Comparison of ENCODE assay signal across 13 cellular contexts in genomic region chr15:72179950-72180581, GRCh38. TPM values are rescaled to one million over a fixed set of nuclear protein-coding genes. Genes with fewer than 3 reads are reported as not detected.
DNase-seq lines count a peak whose midpoint lies in the region; ATAC-seq, FAIRE-seq and TF ChIP-seq lines count a peak whose summit lies in the region.
"Had no signal": no experiment of that assay in that cellular context is flagged by ENCODE, and none has a peak within 500 bp of the region (broad histone marks: within the 10 kb centered on the region; RNA-seq: fewer than 3 reads in every experiment).

No MANE protein-coding gene starts in this region.

- H2AFZ ChIP-seq in HepG2 (ENCODE audit: low read length) = peak overlapping the region; percentile 7
- H2AFZ ChIP-seq: GM23248 had no signal

- H3K4me3 ChIP-seq in HepG2 (replicated peaks in 1 of 3; ENCODE audit: insufficient read depth in 1 of 3, low read depth in 2 of 3, low read length in 3 of 3) (peak overlapping the region in 1 of 3 experiments; percentile 54; a peak in 3 of 6 replicates), right lobe of liver (no peak overlapping the region), aorta (ENCODE audit: low read length in 2 of 2) (no peak overlapping the region)
- H3K4me3 ChIP-seq: GM23248 had no signal

- FAIRE-seq in HepG2 (lab: Jason Lieb, UNC) = no peak

- CTCF ChIA-PET in HepG2 (lab: Yijun Ruan, JAX; ENCODE audit: low intra/inter-chr PET ratio, low total read pairs) = no interaction called here

- H3K27ac ChIP-seq in HepG2 (ENCODE audit: extremely low read length, insufficient read depth, low read length) = peak overlapping the region; percentile 27
- H3K27ac ChIP-seq in right lobe of liver = no peak overlapping the region
- peak overlapping the region; percentile 2 to 60 for H3K27ac ChIP-seq in aorta (ENCODE audit: low read depth in 1 of 2, low read length in 2 of 2)
- H3K27ac ChIP-seq: GM23248 had no signal

- H3K9ac ChIP-seq in HepG2 (ENCODE audit: insufficient read depth, low read depth, low read length) = peak overlapping the region; percentile 44; the same call in 1 of the 2 replicates
- H3K9ac ChIP-seq: GM23248 had no signal

- POLR2A ChIA-PET in HepG2 (lab: Yijun Ruan, JAX) = no interaction called here

- WGBS in HepG2 (ENCODE audit: low lambda C conversion rate) = 0% methylated on average over 4 of the region's 16 CpGs
- WGBS in right lobe of liver (ENCODE audit: insufficient coverage, low coverage, low lambda C conversion rate, missing lambda C conversion rate) = 39% methylated on average over 4 of the region's 16 CpGs
- 5 to 8% methylated on average over 16 of the region's 16 CpGs for WGBS in aorta, 2 donors

- H3K9me3 ChIP-seq in HepG2 (ENCODE audit: low read length) = no peaks in the 10 kb centered on the region
- no peaks in the 10 kb centered on the region for H3K9me3 ChIP-seq in right lobe of liver
- no peaks in the 10 kb centered on the region for H3K9me3 ChIP-seq in aorta (ENCODE audit: control insufficient read depth, low read length)

- ATAC-seq in HepG2 = peak; percentile 52
- ATAC-seq in right lobe of liver = no peak
- peak; percentile 65 for ATAC-seq in aorta (ENCODE audit: low FRiP score)
- ATAC-seq in HG03175 (IDR thresholded peaks at IDR 0.05; ENCODE audit: unreplicated experiment) = no peak
- no peak for ATAC-seq in GM18858 (IDR thresholded peaks at IDR 0.05; ENCODE audit: unreplicated experiment)
- ATAC-seq: activated CD8-positive, alpha-beta memory T cell treated with anti-CD3 and anti-CD28 coated beads, Interleukin-2, amount 10 ng/mL, durations not matched to agents 7 days and 5 days; naive thymus-derived CD4-positive, alpha-beta T cell had no signal

- no peaks in the 10 kb centered on the region for H4K20me1 ChIP-seq in HepG2 (ENCODE audit: insufficient read depth, low read length)

- in situ Hi-C loops in HepG2 (cut with HindIII; ENCODE audit: extremely low pct_ligation_motif_present, low pct_unique_long_range_greater_than_20kb) = no loop called here

- H3K27me3 ChIP-seq in HepG2 (ENCODE audit: control insufficient read depth in 1 of 2, insufficient read depth in 2 of 2, low read length in 2 of 2) (peaks cover 3 to 39% of the 10 kb centered on the region in 2 experiments; a peak in 4 of 5 replicates), right lobe of liver (peaks cover 0 to 12% of the 10 kb centered on the region in 2 donors), aorta (ENCODE audit: control insufficient read depth in 1 of 2, insufficient read depth in 2 of 2, low read length in 1 of 2) (no peaks in the 10 kb centered on the region)

- H3K36me3 ChIP-seq in HepG2 (replicated peaks in 1 of 2; ENCODE audit: control insufficient read depth in 1 of 2, insufficient read depth in 2 of 2, low read length in 2 of 2) = no peaks in the 10 kb centered on the region
- H3K36me3 ChIP-seq in right lobe of liver = no peaks in the 10 kb centered on the region
- no peaks in the 10 kb centered on the region for H3K36me3 ChIP-seq in aorta (ENCODE audit: control insufficient read depth in 1 of 2, insufficient read depth in 2 of 2, low read length in 1 of 2)

- peak; percentile 54 for TF ChIP-seq CTCF in HepG2 (CRISPR knock-in tag; IDR thresholded peaks at IDR 0.05)
- no peak for TF ChIP-seq CTCF in right lobe of liver (IDR thresholded peaks at IDR 0.05)

- TF ChIP-seq RAD21 in HepG2 (CRISPR knock-in tag; IDR thresholded peaks at IDR 0.05) = no peak

- TF ChIP-seq EP300 in HepG2 (IDR thresholded peaks at IDR 0.05; ENCODE audit: low read depth in 2 of 2, low read length in 2 of 2) (no peak), HepG2 (CRISPR knock-in tag; IDR thresholded peaks at IDR 0.05; ENCODE audit: borderline replicate concordance) (no peak)

- H3K79me2 ChIP-seq in HepG2 (ENCODE audit: insufficient read depth, low read length) = no peaks in the 10 kb centered on the region

- no peak for TF ChIP-seq POLR2A in HepG2 (IDR thresholded peaks at IDR 0.05; ENCODE audit: insufficient read depth in 1 of 2, low read depth in 2 of 2, low read length in 2 of 2)
- TF ChIP-seq POLR2A in right lobe of liver (IDR thresholded peaks at IDR 0.05) = no peak

- peak overlapping the region; percentile 73 for H3K4me2 ChIP-seq in HepG2 (ENCODE audit: low read depth, low read length)

- DNase-seq in HepG2 (ENCODE audit: low spot score) (peak; percentile 36), right lobe of liver (no peak), fibroblast of gingiva (ENCODE audit: low read depth) (peak; percentile 44), myocyte (ENCODE audit: low read depth) (peak; percentile 56), aorta (peak in 1 of 2 donors; percentile 71)
- no peak for DNase-seq in activated CD8-positive, alpha-beta memory T cell treated with anti-CD3 and anti-CD28 coated beads, Interleukin-2, amount 50 U/mL, for 4 hours
- DNase-seq: activated CD8-positive, alpha-beta memory T cell treated with anti-CD3 and anti-CD28 coated beads, Interleukin-2, amount 10 ng/mL, durations not matched to agents 7 days and 5 days; GM23248; MV-4-11; naive thymus-derived CD4-positive, alpha-beta T cell; NCI-H510A had no signal

- H3K4me1 ChIP-seq in HepG2 (ENCODE audit: insufficient read depth, low read length) (peaks cover 62% of the 10 kb centered on the region), right lobe of liver (no peaks in the 10 kb centered on the region), aorta (ENCODE audit: control insufficient read depth in 1 of 2, insufficient read depth in 2 of 2, low read length in 2 of 2) (peaks cover 0 to 1% of the 10 kb centered on the region in 2 donors)

- intact Hi-C loops in HepG2 (cut with micrococcal nuclease; ENCODE audit: unreplicated experiment) = no loop called here
- intact Hi-C loops in right lobe of liver (cut with DNase I) = no loop called here
- intact Hi-C loops in aorta (cut with DNase I) = no loop called here

- BruUV-seq in HepG2 (replicated peaks; lab: Mats Ljungman, UMichigan) = no TSS peak

TF ChIP-seq in HepG2, 621 proteins besides CTCF, POLR2A, EP300 and RAD21 (continues in another document):
- TF ChIP-seq ZNF558 (CRISPR knock-in tag; IDR thresholded peaks at IDR 0.05; ENCODE audit: borderline replicate concordance) = 0 out of 2 replicates have a peak, but pooled peaks have one; percentile 36
- TF ChIP-seq MXI1 (IDR thresholded peaks at IDR 0.05; ENCODE audit: borderline replicate concordance, low read depth, low read length) = no peak

RNA-seq across cellular contexts. Expression of gene GRAMD2A, which starts 17.5 kb away (rescaled TPM):
- total RNA-seq in HepG2 (2016; rRNA removed; fragmentation: Illumina TruSeq; extraction: Trizol) (0.32 TPM in 1 of 2 replicates, not detected in the other), right lobe of liver (not detected), myocyte (not detected in 2 replicates), aorta (1 to 10 TPM in 1 of 2 donors, under 1 TPM in 1; 0.91 to 1.5 TPM)
- total RNA-seq in HepG2 (2016; cell fraction: cytosol; rRNA removed; fragmentation: Illumina TruSeq; extraction: Trizol; ENCODE audit: low read depth) = not detected in 2 replicates
- 0.07 and 0.17 TPM in 2 replicates for total RNA-seq in HepG2 (2016; cell fraction: insoluble cytoplasmic fraction; rRNA removed; fragmentation: Illumina TruSeq; extraction: Trizol)
- not detected in 2 replicates for total RNA-seq in HepG2 (2016; cell fraction: membrane; rRNA removed; fragmentation: Illumina TruSeq; extraction: Trizol)
- not detected in 2 replicates for total RNA-seq in HepG2 (2016; cell fraction: nucleus; rRNA removed; fragmentation: Illumina TruSeq; extraction: Trizol)
- polyA plus RNA-seq in HepG2 (2011; rRNA removed) (0.04 and 0.13 TPM in 2 replicates), aorta (under 1 TPM; 0.13 to 0.20 TPM)
- 0.05 TPM in 2 replicates for polyA plus RNA-seq in HepG2 (2011; cell fraction: cytosol; rRNA removed)
- 0.16 TPM in 1 of 2 replicates, not detected in the other for polyA plus RNA-seq in HepG2 (2011; cell fraction: nucleus; rRNA removed)
- polyA plus RNA-seq in HepG2 (2012) = 0.09 and 0.36 TPM in 2 replicates
- polyA plus RNA-seq in HepG2 (2016; cell fraction: cytosol; fragmentation: Illumina TruSeq; extraction: Trizol; ENCODE audit: low read depth) = not detected in 2 replicates
- not detected in 2 replicates for polyA plus RNA-seq in HepG2 (2016; cell fraction: insoluble cytoplasmic fraction; fragmentation: Illumina TruSeq; extraction: Trizol; ENCODE audit: low read depth)
- polyA plus RNA-seq in HepG2 (2016; cell fraction: membrane; fragmentation: Illumina TruSeq; extraction: Trizol; ENCODE audit: low read depth) = not detected in 2 replicates
- polyA plus RNA-seq in HepG2 (2016; cell fraction: nucleus; fragmentation: Illumina TruSeq; extraction: Trizol; ENCODE audit: insufficient read depth, low read depth) = not detected in 2 replicates
- polyA minus RNA-seq in HepG2 (2011; rRNA and poly(A)+ RNA removed; ENCODE audit: low replicate concordance) = 0.86 and 2.8 TPM in 2 replicates
- not detected in 2 replicates for polyA minus RNA-seq in HepG2 (2011; cell fraction: cytosol; rRNA and poly(A)+ RNA removed)
- not detected in 2 replicates for polyA minus RNA-seq in HepG2 (2011; cell fraction: nucleus; rRNA and poly(A)+ RNA removed)
- polyA plus RNA-seq in myocyte (2012) = 0.10 TPM
- total RNA-seq: activated CD8-positive, alpha-beta memory T cell treated with anti-CD3 and anti-CD28 coated beads, Interleukin-2, amount 10 ng/mL, durations not matched to agents 7 days and 5 days; GM23248; naive thymus-derived CD4-positive, alpha-beta T cell had no signal
- polyA plus RNA-seq: GM23248; naive thymus-derived CD4-positive, alpha-beta T cell had no signal

RNA-seq across cellular contexts. Expression of gene PKM, which starts 50.9 kb away (rescaled TPM):
- total RNA-seq in HepG2 (2016; rRNA removed; fragmentation: Illumina TruSeq; extraction: Trizol) (488 and 574 TPM in 2 replicates), right lobe of liver (100 to 1,000 TPM in 1 of 6 experiments, 10 to 100 TPM in 5; 18.4 to 106 (median 27.2) TPM), myocyte (2,359 and 2,583 TPM in 2 replicates), aorta (100 to 1,000 TPM; 478 to 588 TPM)
- 56.7 and 63.3 TPM in 2 replicates for total RNA-seq in HepG2 (2016; cell fraction: cytosol; rRNA removed; fragmentation: Illumina TruSeq; extraction: Trizol; ENCODE audit: low read depth)
- 500 and 538 TPM in 2 replicates for total RNA-seq in HepG2 (2016; cell fraction: insoluble cytoplasmic fraction; rRNA removed; fragmentation: Illumina TruSeq; extraction: Trizol)
- total RNA-seq in HepG2 (2016; cell fraction: membrane; rRNA removed; fragmentation: Illumina TruSeq; extraction: Trizol) = 102 TPM in 2 replicates
- 265 and 278 TPM in 2 replicates for total RNA-seq in HepG2 (2016; cell fraction: nucleus; rRNA removed; fragmentation: Illumina TruSeq; extraction: Trizol)
- polyA plus RNA-seq in HepG2 (2011; rRNA removed) (766 and 780 TPM in 2 replicates), aorta (100 to 1,000 TPM; 238 to 429 TPM)
- 619 and 801 TPM in 2 replicates for polyA plus RNA-seq in HepG2 (2011; cell fraction: cytosol; rRNA removed)
- 586 and 619 TPM in 2 replicates for polyA plus RNA-seq in HepG2 (2011; cell fraction: nucleus; rRNA removed)
- 811 and 958 TPM in 2 replicates for polyA plus RNA-seq in HepG2 (2012)
- 52.1 and 54.7 TPM in 2 replicates for polyA plus RNA-seq in HepG2 (2016; cell fraction: cytosol; fragmentation: Illumina TruSeq; extraction: Trizol; ENCODE audit: low read depth)
- 373 and 468 TPM in 2 replicates for polyA plus RNA-seq in HepG2 (2016; cell fraction: insoluble cytoplasmic fraction; fragmentation: Illumina TruSeq; extraction: Trizol; ENCODE audit: low read depth)
- 77.8 and 83.1 TPM in 2 replicates for polyA plus RNA-seq in HepG2 (2016; cell fraction: membrane; fragmentation: Illumina TruSeq; extraction: Trizol; ENCODE audit: low read depth)
- polyA plus RNA-seq in HepG2 (2016; cell fraction: nucleus; fragmentation: Illumina TruSeq; extraction: Trizol; ENCODE audit: insufficient read depth, low read depth) = 330 and 335 TPM in 2 replicates
- polyA minus RNA-seq in HepG2 (2011; rRNA and poly(A)+ RNA removed; ENCODE audit: low replicate concordance) = 1,889 and 3,533 TPM in 2 replicates
- 776 TPM in 2 replicates for polyA minus RNA-seq in HepG2 (2011; cell fraction: cytosol; rRNA and poly(A)+ RNA removed)
- 532 and 663 TPM in 2 replicates for polyA minus RNA-seq in HepG2 (2011; cell fraction: nucleus; rRNA and poly(A)+ RNA removed)
- 3,151 TPM for polyA plus RNA-seq in myocyte (2012)

Comparison
In these comparisons a context has a peak if more than half of its experiments do, and no peak if none do; other contexts are left out.
1. ATAC-seq: peak in HepG2 (single experiment) and aorta (single experiment); none in right lobe of liver (0 of 4), HG03175 (single experiment) and GM18858 (single experiment).
2. DNase-seq: peak in HepG2 (single experiment), fibroblast of gingiva (single experiment) and myocyte (single experiment); none in right lobe of liver (0 of 3) and activated CD8-positive, alpha-beta memory T cell treated with anti-CD3 and anti-CD28 coated beads, Interleukin-2, amount 50 U/mL, for 4 hours (single experiment).
3. H3K27ac ChIP-seq: peak in HepG2 (single experiment) and aorta (2 of 2); none in right lobe of liver (0 of 3).